24 cellular contexts compared by ENCODE assay signal in the genomic region with DNA sequence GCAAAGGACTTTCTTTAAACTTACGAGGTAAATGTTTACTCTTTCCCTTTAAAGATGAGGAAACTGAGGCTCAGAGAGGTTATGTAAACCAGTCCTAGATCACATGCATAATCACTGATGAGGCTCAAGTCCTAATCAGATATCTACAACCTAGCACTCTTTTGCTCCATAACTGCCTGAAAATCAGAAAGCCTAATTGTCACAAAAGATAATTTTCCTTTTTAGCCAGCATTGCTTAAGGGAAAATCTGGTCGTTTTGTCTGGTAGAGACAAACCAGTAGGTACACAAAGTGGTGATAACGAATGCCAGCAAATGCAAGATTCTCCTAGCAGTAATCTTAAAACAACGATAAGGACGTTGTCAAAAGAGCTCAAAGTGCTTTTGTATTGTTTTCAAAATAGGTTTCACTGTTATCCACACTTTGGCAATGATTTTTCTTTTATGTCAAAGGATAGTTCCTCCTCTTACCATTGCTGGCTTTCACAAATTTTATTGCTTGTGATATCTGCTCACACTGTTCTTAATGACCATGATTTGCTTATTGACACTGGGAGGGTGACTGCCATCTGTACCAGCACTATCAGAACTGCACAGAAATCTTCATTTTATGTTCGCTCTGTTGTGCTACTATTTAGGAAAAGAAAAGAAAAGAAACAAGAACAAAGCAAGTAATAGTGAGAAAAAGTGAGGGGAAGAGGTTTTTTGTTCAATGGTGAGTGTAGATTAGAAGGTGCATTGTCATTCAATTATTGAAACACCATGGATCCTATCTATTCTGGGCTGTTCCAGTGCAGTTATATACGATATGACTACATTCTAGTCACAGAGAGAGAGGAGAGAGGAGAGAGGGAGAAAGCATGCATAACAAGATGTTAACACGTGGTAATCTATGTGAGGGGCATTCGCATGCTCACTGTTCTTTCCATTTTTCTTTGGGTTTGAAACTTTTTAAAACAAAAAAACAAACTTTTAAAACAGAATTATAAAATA. TPM values are rescaled to one million over a fixed set of nuclear protein-coding genes. Genes with fewer than 3 reads are reported as not detected.
DNase-seq lines count a peak whose midpoint lies in the region; ATAC-seq and TF ChIP-seq lines count a peak whose summit lies in the region.
"Had no signal": no experiment of that assay in that cellular context is flagged by ENCODE, and none has a peak within 500 bp of the region (broad histone marks: within the 10 kb centered on the region; RNA-seq: fewer than 3 reads in every experiment).

No MANE protein-coding gene starts in this region.

- no peak overlapping the region for H3K9ac ChIP-seq in SK-N-SH

- H3K9me3 ChIP-seq in SK-N-SH: no peaks in the 10 kb centered on the region
- no peaks in the 10 kb centered on the region for H3K9me3 ChIP-seq in CD8-positive, alpha-beta T cell (ENCODE audit: low read length)
- H3K9me3 ChIP-seq in lower lobe of right lung: no peaks in the 10 kb centered on the region

- H3K4me3 ChIP-seq in SK-N-SH (ENCODE audit: low read depth in 2 of 2, low read length in 1 of 2) (no peak overlapping the region), lower lobe of right lung (no peak overlapping the region)
- H3K4me3 ChIP-seq in CD8-positive, alpha-beta T cell (ENCODE audit: low read depth, low read length): no peak overlapping the region

- intact Hi-C loops in left colon (cut with DNase I, micrococcal nuclease): no loop called here
- intact Hi-C loops in CD8-positive, alpha-beta T cell (cut with DNase I, micrococcal nuclease): no loop called here
- intact Hi-C loops in lower lobe of right lung (cut with DNase I): no loop called here

- H3K27me3 ChIP-seq in SK-N-SH (ENCODE audit: insufficient read depth) (no peaks in the 10 kb centered on the region), lower lobe of right lung (ENCODE audit: low read depth) (no peaks in the 10 kb centered on the region)
- no peaks in the 10 kb centered on the region for H3K27me3 ChIP-seq in CD8-positive, alpha-beta T cell (ENCODE audit: insufficient read depth, low read length)

- TF ChIP-seq RAD21 in SK-N-SH (IDR thresholded peaks at IDR 0.05; ENCODE audit: low read length): no peak

- H3K27ac ChIP-seq in SK-N-SH (ENCODE audit: low read depth in 2 of 2, low read length in 1 of 2) (peak overlapping the region in 1 of 2 experiments; percentile 76; a peak in 2 of 4 replicates), VCaP (peak overlapping the region; percentile 37; the same call in 1 of the 2 replicates), lower lobe of right lung (no peak overlapping the region)
- H3K27ac ChIP-seq in CD8-positive, alpha-beta T cell (ENCODE audit: low read depth, low read length): no peak overlapping the region

- CTCF ChIA-PET in SK-N-SH (lab: Yijun Ruan, JAX): no interaction called here
- CTCF ChIA-PET in CD8-positive, alpha-beta T cell (lab: Charles Lee): no interaction called here

- H3K36me3 ChIP-seq in SK-N-SH (replicated peaks in 1 of 2; ENCODE audit: control insufficient read depth in 1 of 2, insufficient read depth in 2 of 2, low read length in 1 of 2) (no peaks in the 10 kb centered on the region), lower lobe of right lung (no peaks in the 10 kb centered on the region)
- no peaks in the 10 kb centered on the region for H3K36me3 ChIP-seq in CD8-positive, alpha-beta T cell (ENCODE audit: insufficient read depth, low read length)

- no peak overlapping the region for H2AFZ ChIP-seq in SK-N-SH (ENCODE audit: low read depth)

- no peak overlapping the region for H3K4me3 Mint-ChIP-seq in CD8-positive, alpha-beta T cell
- H3K4me3 Mint-ChIP-seq: CD8-positive, alpha-beta memory T cell; IgD-negative memory B cell had no signal

- H3K4me1 ChIP-seq in SK-N-SH (ENCODE audit: control insufficient read depth in 1 of 2, insufficient read depth in 2 of 2, low read depth in 1 of 2, low read length in 1 of 2) (peaks cover 0 to 13% of the 10 kb centered on the region in 2 experiments; a peak in 2 of 4 replicates), lower lobe of right lung (no peaks in the 10 kb centered on the region)
- no peaks in the 10 kb centered on the region for H3K4me1 ChIP-seq in CD8-positive, alpha-beta T cell (ENCODE audit: insufficient read depth, low read length)

- TF ChIP-seq CTCF in SK-N-SH (IDR thresholded peaks at IDR 0.05) (no peak), VCaP (conservative IDR thresholded peaks at IDR 0.05) (no peak), lower lobe of right lung (IDR thresholded peaks at IDR 0.05) (no peak)
- TF ChIP-seq CTCF in CD8-positive, alpha-beta T cell (IDR thresholded peaks at IDR 0.05): no peak

- H3K9me3 Mint-ChIP-seq in CD8-positive, alpha-beta T cell: no peaks in the 10 kb centered on the region

- no peaks in the 10 kb centered on the region for H4K20me1 ChIP-seq in SK-N-SH (ENCODE audit: insufficient read depth)

- H3K79me2 ChIP-seq in SK-N-SH (ENCODE audit: insufficient read depth): no peaks in the 10 kb centered on the region

- H3K4me1 Mint-ChIP-seq in CD8-positive, alpha-beta T cell (ENCODE audit: low read depth): no peaks in the 10 kb centered on the region
- H3K4me1 Mint-ChIP-seq: CD8-positive, alpha-beta memory T cell had no signal

- no peaks in the 10 kb centered on the region for H3K36me3 Mint-ChIP-seq in CD8-positive, alpha-beta T cell

- no peaks in the 10 kb centered on the region for H3K9me2 ChIP-seq in SK-N-SH

- H3K27ac Mint-ChIP-seq in CD8-positive, alpha-beta T cell: no peak overlapping the region
- H3K27ac Mint-ChIP-seq: CD8-positive, alpha-beta memory T cell; IgD-negative memory B cell had no signal

- WGBS in SK-N-SH (ENCODE audit: low lambda C conversion rate): 73% methylated on average over 9 of the region's 9 CpGs

- POLR2A ChIA-PET in SK-N-SH (lab: Yijun Ruan, JAX): no interaction called here
- POLR2A ChIA-PET in CD8-positive, alpha-beta T cell (lab: Charles Lee): no interaction called here

- H3F3A ChIP-seq in SK-N-SH (replicated peaks; ENCODE audit: insufficient read depth): no peaks in the 10 kb centered on the region

- DNase-seq in SK-N-SH (peak; percentile 32), left colon (no peak), midbrain (lab: John Stamatoyannopoulos, UW) (no peak), lower lobe of right lung (no peak)
- DNase-seq in CD8-positive, alpha-beta T cell: no peak
- DNase-seq: 8988T; AML-193; C1 segment of cervical spinal cord; Calu3; CD8-positive, alpha-beta memory T cell; GDM1; Karpas-422; MV-4-11; NCI-H1105 treated with DMSO at 0.1 percent for 48 hours; NCI-H2029 treated with DMSO at 0.1 percent for 48 hours; NCI-H2171; NCI-H345; NCI-H524; NCI-H82; PC-3; Right ventricle myocardium superior had no signal

- ATAC-seq in SK-N-SH treated with all-trans-retinoic acid at 6 μM for 48 hours: no peak
- peak; percentile 80 for ATAC-seq in left colon
- no peak for ATAC-seq in CD8-positive, alpha-beta T cell
- no peak for ATAC-seq in lower lobe of right lung
- ATAC-seq: PC-3 had no signal

- TF ChIP-seq EP300 in SK-N-SH (IDR thresholded peaks at IDR 0.05; ENCODE audit: borderline replicate concordance in 1 of 2, low read depth in 1 of 2, low read length in 1 of 2): peak in 1 of 2 experiments; percentile 50; a peak in 1 of 4 replicates

- no peaks in the 10 kb centered on the region for H3K27me3 Mint-ChIP-seq in CD8-positive, alpha-beta T cell (ENCODE audit: low read depth)

- H3K4me2 ChIP-seq in SK-N-SH: no peak overlapping the region

TF ChIP-seq in SK-N-SH, 30 proteins besides CTCF, POLR2A, EP300 and RAD21:
- no peak for TF ChIP-seq TCF12 (IDR thresholded peaks at IDR 0.05)
- TF ChIP-seq JUND (IDR thresholded peaks at IDR 0.05): no peak
- TF ChIP-seq FOXM1 (IDR thresholded peaks at IDR 0.05; ENCODE audit: low read depth): no peak
- peak; percentile 52 for TF ChIP-seq FOXJ3 (CRISPR knock-in tag; IDR thresholded peaks at IDR 0.05)
- peak; percentile 80; the same call in 1 of the 2 replicates for TF ChIP-seq RCOR1 (IDR thresholded peaks at IDR 0.05; ENCODE audit: low read length)
- peak; percentile 96 for TF ChIP-seq GATA2 (CRISPR knock-in tag; IDR thresholded peaks at IDR 0.05)
- TF ChIP-seq, protein P1, sequence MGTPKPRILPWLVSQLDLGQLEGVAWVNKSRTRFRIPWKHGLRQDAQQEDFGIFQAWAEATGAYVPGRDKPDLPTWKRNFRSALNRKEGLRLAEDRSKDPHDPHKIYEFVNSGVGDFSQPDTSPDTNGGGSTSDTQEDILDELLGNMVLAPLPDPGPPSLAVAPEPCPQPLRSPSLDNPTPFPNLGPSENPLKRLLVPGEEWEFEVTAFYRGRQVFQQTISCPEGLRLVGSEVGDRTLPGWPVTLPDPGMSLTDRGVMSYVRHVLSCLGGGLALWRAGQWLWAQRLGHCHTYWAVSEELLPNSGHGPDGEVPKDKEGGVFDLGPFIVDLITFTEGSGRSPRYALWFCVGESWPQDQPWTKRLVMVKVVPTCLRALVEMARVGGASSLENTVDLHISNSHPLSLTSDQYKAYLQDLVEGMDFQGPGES (IDR thresholded peaks at IDR 0.05; ENCODE audit: low read depth, low read length): no peak

TF ChIP-seq in SK-N-SH treated with all-trans-retinoic acid at 6 μM for 48 hours, 23 proteins besides CTCF, POLR2A, EP300 and RAD21 (continues in another document):
- TF ChIP-seq ZFP30 (CRISPR knock-in tag; IDR thresholded peaks at IDR 0.05) (no peak), ZNF8 (CRISPR knock-in tag; IDR thresholded peaks at IDR 0.05) (no peak), ZC3H10 (CRISPR knock-in tag; IDR thresholded peaks at IDR 0.05) (no peak), ZFP3 (CRISPR knock-in tag; IDR thresholded peaks at IDR 0.05) (no peak)
- TF ChIP-seq, protein P2, sequence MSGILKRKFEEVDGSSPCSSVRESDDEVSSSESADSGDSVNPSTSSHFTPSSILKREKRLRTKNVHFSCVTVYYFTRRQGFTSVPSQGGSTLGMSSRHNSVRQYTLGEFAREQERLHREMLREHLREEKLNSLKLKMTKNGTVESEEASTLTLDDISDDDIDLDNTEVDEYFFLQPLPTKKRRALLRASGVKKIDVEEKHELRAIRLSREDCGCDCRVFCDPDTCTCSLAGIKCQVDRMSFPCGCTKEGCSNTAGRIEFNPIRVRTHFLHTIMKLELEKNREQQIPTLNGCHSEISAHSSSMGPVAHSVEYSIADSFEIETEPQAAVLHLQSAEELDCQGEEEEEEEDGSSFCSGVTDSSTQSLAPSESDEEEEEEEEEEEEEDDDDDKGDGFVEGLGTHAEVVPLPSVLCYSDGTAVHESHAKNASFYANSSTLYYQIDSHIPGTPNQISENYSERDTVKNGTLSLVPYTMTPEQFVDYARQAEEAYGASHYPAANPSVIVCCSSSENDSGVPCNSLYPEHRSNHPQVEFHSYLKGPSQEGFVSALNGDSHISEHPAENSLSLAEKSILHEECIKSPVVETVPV (CRISPR knock-in tag; IDR thresholded peaks at IDR 0.05): no peak

RNA-seq across cellular contexts. Expression of a gene that starts 13.7 kb away (rescaled TPM):
- polyA plus RNA-seq in SK-N-SH (2012; rRNA removed): 0.81 and 1.0 TPM in 2 replicates
- polyA plus RNA-seq in SK-N-SH (2012; cell fraction: cytosol; rRNA removed): 1.0 and 1.5 TPM in 2 replicates
- 0.63 and 1.5 TPM in 2 replicates for polyA plus RNA-seq in SK-N-SH (2012; cell fraction: nucleus; rRNA removed)
- 1 to 10 TPM; 1.8 to 2.9 TPM for total RNA-seq in left colon
- total RNA-seq in CD8-positive, alpha-beta T cell: under 1 TPM; 0.39 to 0.60 TPM
- total RNA-seq in lower lobe of right lung: 2.3 TPM

RNA-seq across cellular contexts. Expression of a gene that starts 13.8 kb away (rescaled TPM):
- 24.9 and 32.8 TPM in 2 replicates for polyA plus RNA-seq in SK-N-SH (2012; rRNA removed)
- polyA plus RNA-seq in SK-N-SH (2012; cell fraction: cytosol; rRNA removed): 37.6 and 42.0 TPM in 2 replicates
- 11.2 and 15.6 TPM in 2 replicates for polyA plus RNA-seq in SK-N-SH (2012; cell fraction: nucleus; rRNA removed)
- 10 to 100 TPM; 53.2 to 62.5 TPM for total RNA-seq in left colon
- 10 to 100 TPM; 17.0 to 18.0 TPM for total RNA-seq in CD8-positive, alpha-beta T cell
- 24.9 TPM for total RNA-seq in lower lobe of right lung
